Comparison of ENCODE assay signal across 14 cellular contexts in the genomic region with DNA sequence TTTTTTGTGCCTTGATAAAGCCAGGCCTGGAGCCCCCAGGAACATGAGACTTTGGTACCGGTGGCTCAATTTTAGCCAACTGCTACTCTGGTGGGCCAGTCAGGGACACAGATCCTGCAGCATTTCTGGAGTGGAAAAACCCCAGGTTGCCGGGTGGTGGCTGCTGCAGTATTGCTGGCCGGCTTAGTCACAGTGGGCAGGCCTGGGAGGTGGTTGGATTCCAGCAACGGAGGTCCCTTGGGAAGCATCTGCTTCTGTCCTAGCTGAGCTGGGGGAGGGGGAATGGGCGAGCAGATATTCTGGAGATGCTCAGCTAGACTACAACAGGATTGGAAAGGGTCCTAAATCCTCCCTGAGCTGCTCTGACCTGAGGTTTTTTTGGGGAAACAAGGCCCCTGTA. TPM values are rescaled to one million over a fixed set of nuclear protein-coding genes. Genes with fewer than 3 reads are reported as not detected.
DNase-seq lines count a peak whose midpoint lies in the region; ATAC-seq and TF ChIP-seq lines count a peak whose summit lies in the region.
"Had no signal": no experiment of that assay in that cellular context is flagged by ENCODE, and none has a peak within 500 bp of the region (broad histone marks: within the 10 kb centered on the region; RNA-seq: fewer than 3 reads in every experiment).

No MANE protein-coding gene starts in this region.

- H3K36me3 ChIP-seq in ACC112 (ENCODE audit: insufficient read depth, low read length) (no peaks in the 10 kb centered on the region), IMR-90 (ENCODE audit: control insufficient read depth, insufficient read depth, low read length) (no peaks in the 10 kb centered on the region), mucosa of descending colon (ENCODE audit: low read depth) (no peaks in the 10 kb centered on the region)
- H3K36me3 ChIP-seq: spleen had no signal

- BruUV-seq in IMR-90 (replicated peaks; lab: Mats Ljungman, UMichigan): no TSS peak

- no peaks in the 10 kb centered on the region for H3K9me3 ChIP-seq in IMR-90 (ENCODE audit: control insufficient read depth, insufficient read depth, low read length)
- H3K9me3 ChIP-seq in mucosa of descending colon: no peaks in the 10 kb centered on the region
- H3K9me3 ChIP-seq: spleen had no signal

- no peaks in the 10 kb centered on the region for H3K9me3 Mint-ChIP-seq in activated naive CD4-positive, alpha-beta T cell treated with anti-CD3 and anti-CD28 coated beads for 36 hours
- peaks cover 4% of the 10 kb centered on the region for H3K9me3 Mint-ChIP-seq in nephron progenitor cell
- H3K9me3 Mint-ChIP-seq: CD14-positive monocyte; effector memory CD8-positive, alpha-beta T cell had no signal

- no peak overlapping the region for H2BK120ac ChIP-seq in IMR-90 (ENCODE audit: low read depth, low read length)

- H3K36me3 Mint-ChIP-seq in activated naive CD4-positive, alpha-beta T cell treated with anti-CD3 and anti-CD28 coated beads for 36 hours (ENCODE audit: low read depth): no peaks in the 10 kb centered on the region
- no peaks in the 10 kb centered on the region for H3K36me3 Mint-ChIP-seq in nephron progenitor cell (ENCODE audit: low read depth)
- H3K36me3 Mint-ChIP-seq: CD14-positive monocyte; stimulated activated memory B cell treated with anti-CD40 and anti-IgM and Interleukin-4, amounts not matched to agents 10 μg/mL and 1 μg/mL and 100 μg/mL, for 72 hours; T-cell had no signal

- no peak overlapping the region for H3K4ac ChIP-seq in IMR-90 (ENCODE audit: low read depth, low read length)

- TF ChIP-seq POLR2A in IMR-90 (IDR thresholded peaks at IDR 0.05; ENCODE audit: low read depth, low read length): no peak

- no peak for TF ChIP-seq RAD21 in IMR-90 (IDR thresholded peaks at IDR 0.05; ENCODE audit: low read length)

- dilution Hi-C loops in IMR-90 (cut with HindIII; ENCODE audit: low sequenced_read_pairs, unreplicated experiment): no loop called here

- ATAC-seq in IMR-90 (ENCODE audit: low read depth): peak; percentile 79
- ATAC-seq in mucosa of descending colon: peak; percentile 25
- ATAC-seq in GM18909 (IDR thresholded peaks at IDR 0.05; ENCODE audit: poor library complexity, unreplicated experiment): no peak
- ATAC-seq: effector memory CD8-positive, alpha-beta T cell; stimulated activated memory B cell treated with anti-CD40 and anti-IgM and Interleukin-4, amounts not matched to agents 10 μg/mL and 1 μg/mL and 100 μg/mL, for 72 hours; T-cell had no signal

- H4K91ac ChIP-seq in IMR-90 (ENCODE audit: insufficient read depth, low read depth, low read length): no peak overlapping the region

- in situ Hi-C loops in IMR-90 (cut with MboI; ENCODE audit: low sequenced_read_pairs): no loop called here

- no peak overlapping the region for H3K18ac ChIP-seq in IMR-90 (ENCODE audit: low read depth, low read length)

- peak overlapping the region; percentile 46; the same call in 1 of the 2 replicates for H3K4me2 ChIP-seq in IMR-90 (ENCODE audit: low read depth, low read length)

- DNase-seq in IMR-90 (peak; percentile 67), dorsolateral prefrontal cortex (peak in 6 of 10 donors; percentile 27 to 83 (median 54)), mucosa of descending colon (no peak), cerebellum (ENCODE audit: low spot score) (no peak), nephron progenitor cell (no peak)
- no peak for DNase-seq in activated naive CD4-positive, alpha-beta T cell treated with anti-CD3 and anti-CD28 coated beads for 36 hours
- DNase-seq: effector memory CD8-positive, alpha-beta T cell; NCI-H2081 treated with DMSO at 0.1 percent for 48 hours; spleen had no signal

- H2AFZ ChIP-seq in ACC112 (ENCODE audit: low read length, unreplicated experiment) (no peak overlapping the region), IMR-90 (replicated peaks; ENCODE audit: low read length, poor library complexity) (peak overlapping the region; percentile 76)

- no peaks in the 10 kb centered on the region for H3K79me1 ChIP-seq in IMR-90 (ENCODE audit: low read depth in 1 of 2, low read length in 2 of 2)

- no peak overlapping the region for H2AK5ac ChIP-seq in IMR-90 (ENCODE audit: low read depth, low read length)

- H3K27me3 ChIP-seq in ACC112 (ENCODE audit: insufficient read depth, low read length) (no peaks in the 10 kb centered on the region), IMR-90 (ENCODE audit: control insufficient read depth, insufficient read depth, low read length) (no peaks in the 10 kb centered on the region), dorsolateral prefrontal cortex (no peaks in the 10 kb centered on the region)
- H3K27me3 ChIP-seq: spleen had no signal

- H3K56ac ChIP-seq in IMR-90 (ENCODE audit: extremely low read depth, insufficient read depth, low read length): no peak overlapping the region

- no peak overlapping the region for H2BK15ac ChIP-seq in IMR-90 (ENCODE audit: low read depth, low read length)

- no peak overlapping the region for H2BK20ac ChIP-seq in IMR-90 (ENCODE audit: low read depth, low read length)

- peaks cover 51% of the 10 kb centered on the region for H3K4me1 ChIP-seq in ACC112 (ENCODE audit: control insufficient read depth, insufficient read depth, low read length, unreplicated experiment)
- H3K4me1 ChIP-seq in IMR-90 (ENCODE audit: control insufficient read depth, insufficient read depth, low read length): peaks cover 9% of the 10 kb centered on the region
- H3K4me1 ChIP-seq in mucosa of descending colon (ENCODE audit: low read depth): no peaks in the 10 kb centered on the region

- POLR2A ChIA-PET in IMR-90 (lab: Charles Lee; ENCODE audit: unreplicated experiment): no interaction called here

- 83% methylated on average over 1 of the region's 5 CpGs; no CpG with 5 or more reads in 1 of the 2 experiments for WGBS in IMR-90 (ENCODE audit: extremely low coverage in 2 of 2, insufficient read length in 1 of 2), 2 experiments

- no peak overlapping the region for H2BK5ac ChIP-seq in IMR-90 (ENCODE audit: low read depth, low read length, poor library complexity, severe bottlenecking)

- H3K9me1 ChIP-seq in IMR-90 (ENCODE audit: insufficient read depth, low read length): no peaks in the 10 kb centered on the region

- H3K27ac ChIP-seq in ACC112 (ENCODE audit: low read depth, low read length) (peak overlapping the region; percentile 40; the same call in 1 of the 2 replicates), IMR-90 (ENCODE audit: insufficient read depth, low read length) (no peak overlapping the region), dorsolateral prefrontal cortex (peak overlapping the region in 28 of 59 donors; percentile 4 to 72 (median 50))
- H3K27ac ChIP-seq: spleen had no signal

- intact Hi-C loops in IMR-90 (cut with micrococcal nuclease): no loop called here
- intact Hi-C loops in dorsolateral prefrontal cortex (cut with DNase I): no loop called here
- intact Hi-C loops in mucosa of descending colon (cut with DNase I, micrococcal nuclease): no loop called here
- intact Hi-C loops in activated naive CD4-positive, alpha-beta T cell treated with anti-CD3 and anti-CD28 coated beads for 36 hours (cut with micrococcal nuclease): no loop called here

- H3K9ac ChIP-seq in IMR-90 (ENCODE audit: low read depth, low read length): no peak overlapping the region

- H4K20me1 ChIP-seq in IMR-90 (ENCODE audit: insufficient read depth, low read length): no peaks in the 10 kb centered on the region

- H2AK9ac ChIP-seq in IMR-90 (replicated peaks; ENCODE audit: low read depth, low read length, poor library complexity): no peak overlapping the region

- H3K4me3 ChIP-seq in ACC112 (ENCODE audit: low read depth, low read length): peak overlapping the region; percentile 30; the same call in 1 of the 2 replicates
- H3K4me3 ChIP-seq in IMR-90 (ENCODE audit: insufficient read depth, low read depth, low read length): no peak overlapping the region
- H3K4me3 ChIP-seq in dorsolateral prefrontal cortex: no peak overlapping the region
- no peak overlapping the region for H3K4me3 ChIP-seq in mucosa of descending colon
- H3K4me3 ChIP-seq: spleen had no signal

- H3K27me3 Mint-ChIP-seq in activated naive CD4-positive, alpha-beta T cell treated with anti-CD3 and anti-CD28 coated beads for 36 hours (ENCODE audit: low read depth): peaks cover 7% of the 10 kb centered on the region
- peaks cover 40% of the 10 kb centered on the region for H3K27me3 Mint-ChIP-seq in nephron progenitor cell (ENCODE audit: low read depth, poor library complexity)

- TF ChIP-seq CTCF in IMR-90 (conservative IDR thresholded peaks at IDR 0.05; ENCODE audit: low read depth, low read length): no peak
- TF ChIP-seq CTCF in dorsolateral prefrontal cortex (IDR thresholded peaks at IDR 0.05 in 54 of 56, conservative IDR thresholded peaks at IDR 0.05 in 2 of 56; ENCODE audit: low read depth in 1 of 56, partially characterized antibody in 56 of 56): no peak
- TF ChIP-seq CTCF in mucosa of descending colon (IDR thresholded peaks at IDR 0.05): no peak
- TF ChIP-seq CTCF in nephron progenitor cell (IDR thresholded peaks at IDR 0.05): no peak

- no peak overlapping the region for H3K27ac Mint-ChIP-seq in activated naive CD4-positive, alpha-beta T cell treated with anti-CD3 and anti-CD28 coated beads for 36 hours
- no peak overlapping the region for H3K27ac Mint-ChIP-seq in nephron progenitor cell
- H3K27ac Mint-ChIP-seq: CD14-positive monocyte; effector memory CD8-positive, alpha-beta T cell; stimulated activated memory B cell treated with anti-CD40 and anti-IgM and Interleukin-4, amounts not matched to agents 10 μg/mL and 1 μg/mL and 100 μg/mL, for 72 hours; T-cell had no signal

- H3K79me2 ChIP-seq in ACC112 (ENCODE audit: control insufficient read depth, insufficient read depth, low read length, unreplicated experiment): no peaks in the 10 kb centered on the region

- H3K14ac ChIP-seq in IMR-90 (replicated peaks; ENCODE audit: low read depth, low read length): no peak overlapping the region

- no peak overlapping the region for H3K4me3 Mint-ChIP-seq in activated naive CD4-positive, alpha-beta T cell treated with anti-CD3 and anti-CD28 coated beads for 36 hours
- no peak overlapping the region for H3K4me3 Mint-ChIP-seq in nephron progenitor cell
- H3K4me3 Mint-ChIP-seq: CD14-positive monocyte; effector memory CD8-positive, alpha-beta T cell; stimulated activated memory B cell treated with anti-CD40 and anti-IgM and Interleukin-4, amounts not matched to agents 10 μg/mL and 1 μg/mL and 100 μg/mL, for 72 hours; T-cell had no signal

- H4K5ac ChIP-seq in IMR-90 (ENCODE audit: low read depth, low read length): no peak overlapping the region

- CTCF ChIA-PET in IMR-90 (lab: Yijun Ruan, JAX): interaction anchor here (0.6 kb wide), 1 partner anchor 10 kb away, joined by 4 read pairs; no protein-coding TSS in a partner anchor
- CTCF ChIA-PET in activated naive CD4-positive, alpha-beta T cell treated with anti-CD3 and anti-CD28 coated beads for 36 hours (lab: Charles Lee): no interaction called here

- H4K8ac ChIP-seq in IMR-90 (ENCODE audit: low read depth in 2 of 2, low read length in 2 of 2): no peak overlapping the region

- no peak overlapping the region for H3K23ac ChIP-seq in IMR-90 (ENCODE audit: low read depth, low read length)

- no peaks in the 10 kb centered on the region for H3K4me1 Mint-ChIP-seq in activated naive CD4-positive, alpha-beta T cell treated with anti-CD3 and anti-CD28 coated beads for 36 hours (ENCODE audit: low read depth)
- peaks cover 6% of the 10 kb centered on the region for H3K4me1 Mint-ChIP-seq in nephron progenitor cell
- H3K4me1 Mint-ChIP-seq: CD14-positive monocyte; stimulated activated memory B cell treated with anti-CD40 and anti-IgM and Interleukin-4, amounts not matched to agents 10 μg/mL and 1 μg/mL and 100 μg/mL, for 72 hours; T-cell had no signal

RNA-seq across cellular contexts. Expression of a gene that starts 31.7 kb away (rescaled TPM):
- total RNA-seq in IMR-90 (2012; rRNA removed): not detected in 2 replicates
- polyA plus RNA-seq in IMR-90 (2012; rRNA removed): not detected in 2 replicates
- not detected in 2 replicates for polyA plus RNA-seq in IMR-90 (2012; cell fraction: cytosol; rRNA removed)
- not detected in 2 replicates for polyA plus RNA-seq in IMR-90 (2012; cell fraction: nucleus; rRNA removed; ENCODE audit: low replicate concordance)
- total RNA-seq in dorsolateral prefrontal cortex: under 1 TPM in 13 of 120 experiments, not detected in 107; 0.25 to 0.59 (median 0.35) TPM
- total RNA-seq in mucosa of descending colon: not detected
- total RNA-seq in activated naive CD4-positive, alpha-beta T cell treated with anti-CD3 and anti-CD28 coated beads for 36 hours: not detected
- not detected for total RNA-seq in cerebellum
- total RNA-seq: T-cell had no signal
- polyA plus RNA-seq: CD14-positive monocyte, spleen had no signal

RNA-seq across cellular contexts. Expression of a gene that starts 49.9 kb away (rescaled TPM):
- 1.4 and 1.8 TPM in 2 replicates for total RNA-seq in IMR-90 (2012; rRNA removed)
- 6.0 and 7.3 TPM in 2 replicates for polyA plus RNA-seq in IMR-90 (2012; rRNA removed)
- polyA plus RNA-seq in IMR-90 (2012; cell fraction: cytosol; rRNA removed): 2.0 and 2.8 TPM in 2 replicates
- polyA plus RNA-seq in IMR-90 (2012; cell fraction: nucleus; rRNA removed; ENCODE audit: low replicate concordance): 83.3 and 91.5 TPM in 2 replicates
- 10 to 100 TPM in 113 of 120 experiments, 1 to 10 TPM in 7; 5.0 to 38.8 (median 17.8) TPM for total RNA-seq in dorsolateral prefrontal cortex
- 10 to 100 TPM; 22.9 to 40.2 (median 30.8) TPM for total RNA-seq in mucosa of descending colon
- 10 to 100 TPM; 16.2 to 16.6 TPM for total RNA-seq in activated naive CD4-positive, alpha-beta T cell treated with anti-CD3 and anti-CD28 coated beads for 36 hours
- 21.5 TPM for total RNA-seq in cerebellum

Comparison
In these comparisons a context has a peak if more than half of its experiments do, and no peak if none do; other contexts are left out.
1. DNase-seq: peak in IMR-90 (single experiment) and dorsolateral prefrontal cortex (6 of 10); none in mucosa of descending colon (0 of 3), activated naive CD4-positive, alpha-beta T cell treated with anti-CD3 and anti-CD28 coated beads for 36 hours (single experiment), cerebellum (single experiment) and nephron progenitor cell (single experiment).